1 cellular context compared by ENCODE assay signal in genomic region chrX:63282077-63282476, GRCh38.
TF ChIP-seq lines count a peak whose summit lies in the region.

No MANE protein-coding gene starts in this region.

TF ChIP-seq in K562, 482 proteins besides CTCF, POLR2A, EP300 and RAD21 (continued from another document):
- no peak for TF ChIP-seq ARID4B (CRISPR knock-in tag; IDR thresholded peaks at IDR 0.05)
- TF ChIP-seq ZNF3 (CRISPR knock-in tag; IDR thresholded peaks at IDR 0.05), result no peak
